1 cellular context compared by ENCODE assay signal in the genomic region with DNA sequence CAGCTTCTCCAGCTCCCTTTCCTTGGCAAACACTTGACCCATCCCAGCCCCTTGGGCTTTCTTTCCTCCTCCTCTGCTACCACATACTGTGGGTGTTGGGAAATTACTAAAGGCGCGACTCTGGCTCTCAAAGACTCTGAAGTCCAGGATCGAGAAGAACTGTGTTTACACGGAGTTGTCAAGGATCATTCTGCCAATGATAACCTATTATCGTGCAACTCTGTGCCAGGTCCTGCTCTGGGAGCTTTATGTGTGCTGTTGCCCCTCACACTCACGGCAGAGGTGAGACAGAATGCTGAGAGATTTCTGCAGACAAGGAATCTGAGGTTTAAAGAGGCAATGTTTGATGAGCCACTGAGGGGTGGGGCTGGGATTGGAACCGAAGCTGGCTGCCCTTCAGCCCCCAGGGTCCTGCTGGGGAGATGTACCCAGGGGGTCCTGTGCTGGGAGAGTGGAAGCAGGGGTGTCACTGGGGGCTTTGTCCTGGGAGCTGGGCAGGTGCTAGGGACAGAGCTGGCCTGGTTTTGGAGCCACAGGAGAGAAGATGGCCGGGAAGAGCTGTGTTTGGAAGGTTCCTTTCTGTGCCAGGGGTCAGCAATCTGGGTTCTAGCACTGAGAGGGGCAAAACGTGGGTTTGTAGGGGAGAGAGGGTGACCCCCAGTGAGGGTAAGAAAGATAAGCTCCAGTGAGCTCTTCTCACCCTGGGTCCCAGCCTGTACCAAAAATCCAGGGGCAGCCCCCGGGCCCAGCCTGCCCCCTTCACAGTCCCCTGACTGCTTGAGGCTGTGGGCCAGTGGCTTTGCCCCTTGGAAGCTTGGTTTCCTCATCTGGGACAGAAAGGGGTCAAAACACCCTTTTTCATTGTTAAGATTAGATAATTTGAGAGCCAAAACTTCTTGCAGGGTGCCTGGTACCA.
A peak's percentile ranks its signal among the peaks of the same experiment; 100 is the strongest.
TF ChIP-seq lines count a peak whose summit lies in the region.

No MANE protein-coding gene starts in this region.

TF ChIP-seq in HEK293, 187 proteins besides CTCF, POLR2A, EP300 and RAD21 (continued from another document):
- TF ChIP-seq, protein P1, sequence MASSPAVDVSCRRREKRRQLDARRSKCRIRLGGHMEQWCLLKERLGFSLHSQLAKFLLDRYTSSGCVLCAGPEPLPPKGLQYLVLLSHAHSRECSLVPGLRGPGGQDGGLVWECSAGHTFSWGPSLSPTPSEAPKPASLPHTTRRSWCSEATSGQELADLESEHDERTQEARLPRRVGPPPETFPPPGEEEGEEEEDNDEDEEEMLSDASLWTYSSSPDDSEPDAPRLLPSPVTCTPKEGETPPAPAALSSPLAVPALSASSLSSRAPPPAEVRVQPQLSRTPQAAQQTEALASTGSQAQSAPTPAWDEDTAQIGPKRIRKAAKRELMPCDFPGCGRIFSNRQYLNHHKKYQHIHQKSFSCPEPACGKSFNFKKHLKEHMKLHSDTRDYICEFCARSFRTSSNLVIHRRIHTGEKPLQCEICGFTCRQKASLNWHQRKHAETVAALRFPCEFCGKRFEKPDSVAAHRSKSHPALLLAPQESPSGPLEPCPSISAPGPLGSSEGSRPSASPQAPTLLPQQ (tag by site-specific recombination; IDR thresholded peaks at IDR 0.05) = peak; percentile 43; the same call in 1 of the 2 replicates
- no peak for TF ChIP-seq ZNF623 (tag by site-specific recombination; IDR thresholded peaks at IDR 0.05)
